Comparison of ENCODE assay signal across 8 cellular contexts in genomic region chr20:6142348-6142993, GRCh38. TPM values are rescaled to one million over a fixed set of nuclear protein-coding genes. Genes with fewer than 3 reads are reported as not detected.
DNase-seq lines count a peak whose midpoint lies in the region; ATAC-seq and TF ChIP-seq lines count a peak whose summit lies in the region.

No MANE protein-coding gene starts in this region.

- no peaks in the 10 kb centered on the region for H3K4me1 Mint-ChIP-seq in neural crest cell

- H3K4me3 Mint-ChIP-seq in neural crest cell = no peak overlapping the region

- H3K4me3 ChIP-seq in fibroblast of mammary gland (ENCODE audit: control insufficient read depth, low read depth, low read length) = no peak overlapping the region

- in situ Hi-C loops in GM13976 (cut with MboI; ENCODE audit: low sequenced_read_pairs, unreplicated experiment) = no loop called here

- no peaks in the 10 kb centered on the region for H3K36me3 Mint-ChIP-seq in neural crest cell (ENCODE audit: low read depth)

- peaks cover 3% of the 10 kb centered on the region for H3K9me3 Mint-ChIP-seq in neural crest cell

- ATAC-seq in HG03280 (IDR thresholded peaks at IDR 0.05; ENCODE audit: unreplicated experiment) (peak; percentile 55), HG03108 (IDR thresholded peaks at IDR 0.05; ENCODE audit: unreplicated experiment) (no peak)

- peak; percentile 67 for TF ChIP-seq CTCF in GM13976 (IDR thresholded peaks at IDR 0.05; ENCODE audit: borderline replicate concordance, control extremely low read depth, extremely low read depth, insufficient read depth, missing control alignments)
- TF ChIP-seq CTCF in fibroblast of mammary gland (conservative IDR thresholded peaks at IDR 0.05; ENCODE audit: control insufficient read depth, insufficient read depth, low read depth, low read length) = peak; percentile 86
- peak; percentile 89 for TF ChIP-seq CTCF in neural crest cell (conservative IDR thresholded peaks at IDR 0.05)

- peaks cover 26% of the 10 kb centered on the region for H3K27me3 Mint-ChIP-seq in neural crest cell (ENCODE audit: low read depth)

- DNase-seq in AG08395 (ENCODE audit: low spot score) (peak; percentile 67), GM13976 (ENCODE audit: low spot score) (peak; percentile 73), NCI-H460 (ENCODE audit: extremely low read depth, low read depth) (peak; percentile 58), fibroblast of mammary gland (ENCODE audit: low read depth) (peak; percentile 67), neural crest cell (ENCODE audit: low read depth, low spot score) (peak; percentile 57)
- peak; percentile 3 to 6 for DNase-seq in activated CD8-positive, alpha-beta memory T cell treated with anti-CD3 and anti-CD28 coated beads for 1 hour (ENCODE audit: extremely low read depth in 1 of 2, low read depth in 1 of 2)

- no peak overlapping the region for H3K27ac Mint-ChIP-seq in neural crest cell (ENCODE audit: unreplicated experiment)

RNA-seq across cellular contexts. Expression of gene FERMT1, which starts 19.6 kb away (rescaled TPM):
- 12.0 and 12.9 TPM in 2 replicates for total RNA-seq in NCI-H460 (2014; rRNA removed; shearing (Covaris generic))
- polyA plus RNA-seq in NCI-H460 (2014; cell fraction: nucleus; rRNA removed) = 10.2 and 11.6 TPM in 2 replicates
- total RNA-seq in neural crest cell = 0.23 TPM in 1 of 2 replicates, not detected in the other

Comparison
In these comparisons a context has a peak if more than half of its experiments do, and no peak if none do; other contexts are left out.
1. DNase-seq: peak in every context shown above with its lines; median percentile 73 in GM13976; 67 in AG08395; 67 in fibroblast of mammary gland; 58 in NCI-H460; 57 in neural crest cell; 4 in activated CD8-positive, alpha-beta memory T cell treated with anti-CD3 and anti-CD28 coated beads for 1 hour.
2. RNA of gene FERMT1, which starts 19.6 kb away (total RNA-seq): 12.0 to 12.9 TPM in NCI-H460; 0.23 TPM in neural crest cell; every median in the first group is over 10 times any median in the second.
3. Peak in every context shown above with its lines, with median percentiles within 50 percentile points of each other: CTCF ChIP-seq.